1 cellular context compared by ENCODE assay signal in genomic region chr2:181106789-181107418, GRCh38.
TF ChIP-seq lines count a peak whose summit lies in the region.

No MANE protein-coding gene starts in this region.

TF ChIP-seq in A549, 52 proteins besides CTCF, POLR2A, EP300 and RAD21 (continued from another document):
- no peak for TF ChIP-seq HEYL (CRISPR knock-in tag; IDR thresholded peaks at IDR 0.05)
- no peak for TF ChIP-seq CBX8 (IDR thresholded peaks at IDR 0.05)
- TF ChIP-seq TFCP2L1 (CRISPR knock-in tag; IDR thresholded peaks at IDR 0.05) = no peak
- peak; percentile 51; the same call in 1 of the 2 replicates for TF ChIP-seq MAX (IDR thresholded peaks at IDR 0.05)
- TF ChIP-seq RFX5 (IDR thresholded peaks at IDR 0.05) = no peak
- peak; percentile 62; the same call in 1 of the 2 replicates for TF ChIP-seq FOSL2 (IDR thresholded peaks at IDR 0.05)
- peak; percentile 81 for TF ChIP-seq FOSL2 (CRISPR knock-in tag; IDR thresholded peaks at IDR 0.05)
- TF ChIP-seq JUNB (IDR thresholded peaks at IDR 0.05) = peak; percentile 73
- TF ChIP-seq GATA3 (IDR thresholded peaks at IDR 0.05; ENCODE audit: borderline replicate concordance) = peak; percentile 57; the same call in 1 of the 2 replicates
- TF ChIP-seq REST (IDR thresholded peaks at IDR 0.05) = no peak
- TF ChIP-seq POLR2AphosphoS2 (conservative IDR thresholded peaks at IDR 0.05; ENCODE audit: low read length) = no peak
- no peak for TF ChIP-seq BCL3 (IDR thresholded peaks at IDR 0.05)
- no peak for TF ChIP-seq MAFK (IDR thresholded peaks at IDR 0.05; ENCODE audit: partially characterized antibody)
